In genomic region chr17:13135496-13135895, GRCh38 we compare ENCODE assay signal across 15 cellular contexts.
DNase-seq lines count a peak whose midpoint lies in the region; FAIRE-seq and TF ChIP-seq lines count a peak whose summit lies in the region.
"Had no signal": no experiment of that assay in that cellular context is flagged by ENCODE, and none has a peak within 500 bp of the region (broad histone marks: within the 10 kb centered on the region; RNA-seq: fewer than 3 reads in every experiment).

No MANE protein-coding gene starts in this region.

- TF ChIP-seq CTCF in neural crest cell (conservative IDR thresholded peaks at IDR 0.05) (no peak), suprapubic skin (IDR thresholded peaks at IDR 0.05) (no peak)

- H3K36me3 Mint-ChIP-seq in activated CD4-positive, alpha-beta T cell treated with anti-CD3 and anti-CD28 coated beads, Interleukin-2, amount 10 ng/mL, durations not matched to agents 24 days and 14 days (ENCODE audit: low read depth) = no peaks in the 10 kb centered on the region
- H3K36me3 Mint-ChIP-seq in neural crest cell (ENCODE audit: low read depth) = peaks cover 18% of the 10 kb centered on the region
- H3K36me3 Mint-ChIP-seq: CD4-positive, CD25-positive, alpha-beta regulatory T cell had no signal

- H3K27me3 Mint-ChIP-seq in activated CD4-positive, alpha-beta T cell treated with anti-CD3 and anti-CD28 coated beads, Interleukin-2, amount 10 ng/mL, durations not matched to agents 24 days and 14 days = no peaks in the 10 kb centered on the region
- no peaks in the 10 kb centered on the region for H3K27me3 Mint-ChIP-seq in neural crest cell (ENCODE audit: low read depth)
- H3K27me3 Mint-ChIP-seq: CD4-positive, CD25-positive, alpha-beta regulatory T cell had no signal

- H3K9me3 Mint-ChIP-seq in activated CD4-positive, alpha-beta T cell treated with anti-CD3 and anti-CD28 coated beads, Interleukin-2, amount 10 ng/mL, durations not matched to agents 24 days and 14 days = peaks cover 9% of the 10 kb centered on the region
- peaks cover 10% of the 10 kb centered on the region for H3K9me3 Mint-ChIP-seq in neural crest cell

- peak; percentile 14 for DNase-seq in activated CD4-positive, alpha-beta T cell treated with anti-CD3 and anti-CD28 coated beads, Interleukin-2, amount 10 ng/mL, durations not matched to agents 24 days and 14 days
- no peak for DNase-seq in activated CD4-positive, alpha-beta T cell treated with anti-CD3 and anti-CD28 coated beads, Interleukin-2, amount 50 U/mL, for 4 hours
- DNase-seq in neural crest cell (ENCODE audit: low read depth, low spot score) (peak; percentile 26), suprapubic skin (ENCODE audit: low spot score in 2 of 2) (no peak), GM12891 (ENCODE audit: insufficient read length, low spot score) (no peak), HAP-1 (ENCODE audit: low spot score in 2 of 2) (no peak), NCI-H524 treated with DMSO at 0.1 percent for 48 hours (lab: John Stamatoyannopoulos, UW) (no peak)
- DNase-seq: 8988T; CD4-positive, CD25-positive, alpha-beta regulatory T cell; DMS 273 treated with DMSO at 0.1 percent for 48 hours; IMR-90 had no signal

- H3K4me3 ChIP-seq in ectodermal cell (ENCODE audit: insufficient read depth, low read depth, low read length) = no peak overlapping the region
- H3K4me3 ChIP-seq in suprapubic skin = no peak overlapping the region
- H3K4me3 ChIP-seq in HAP-1 = no peak overlapping the region
- H3K4me3 ChIP-seq: BLaER1 treated with 17β-estradiol and CSF1 and Interleukin-3, amounts not matched to agents 10 nM and 100 nM; GM12878 had no signal

- TF ChIP-seq POLR2A in suprapubic skin (IDR thresholded peaks at IDR 0.05) (no peak), GM12891 (IDR thresholded peaks at IDR 0.05; ENCODE audit: low read depth, low read length) (no peak)

- H3K4me1 ChIP-seq in ectodermal cell (ENCODE audit: control insufficient read depth, insufficient read depth, low read length) (peaks cover 11% of the 10 kb centered on the region), suprapubic skin (no peaks in the 10 kb centered on the region), HAP-1 (no peaks in the 10 kb centered on the region)
- H3K4me1 ChIP-seq: BLaER1 treated with 17β-estradiol and CSF1 and Interleukin-3, amounts not matched to agents 10 nM and 100 nM had no signal

- H3K36me3 ChIP-seq in ectodermal cell (ENCODE audit: control insufficient read depth, insufficient read depth, low read length) (peaks cover 4% of the 10 kb centered on the region), suprapubic skin (no peaks in the 10 kb centered on the region), HAP-1 (replicated peaks) (no peaks in the 10 kb centered on the region)
- H3K36me3 ChIP-seq: BLaER1 treated with 17β-estradiol and CSF1 and Interleukin-3, amounts not matched to agents 10 nM and 100 nM had no signal

- no peaks in the 10 kb centered on the region for H3K4me1 Mint-ChIP-seq in activated CD4-positive, alpha-beta T cell treated with anti-CD3 and anti-CD28 coated beads, Interleukin-2, amount 10 ng/mL, durations not matched to agents 24 days and 14 days
- H3K4me1 Mint-ChIP-seq in neural crest cell = peaks cover 49% of the 10 kb centered on the region
- H3K4me1 Mint-ChIP-seq: CD4-positive, CD25-positive, alpha-beta regulatory T cell had no signal

- no peaks in the 10 kb centered on the region for H3K9me3 ChIP-seq in ectodermal cell (ENCODE audit: control insufficient read depth, low read length)
- no peaks in the 10 kb centered on the region for H3K9me3 ChIP-seq in suprapubic skin
- 0 out of 2 replicates have a peak, but pooled peaks cover 3% of the 10 kb centered on the region for H3K9me3 ChIP-seq in HAP-1

- H3K27ac ChIP-seq in ectodermal cell (ENCODE audit: insufficient read depth, low read depth, low read length, poor library complexity, severe bottlenecking) = peak overlapping the region; percentile 56
- no peak overlapping the region for H3K27ac ChIP-seq in suprapubic skin
- H3K27ac ChIP-seq: BLaER1 treated with 17β-estradiol and CSF1 and Interleukin-3, amounts not matched to agents 10 nM and 100 nM; HL-60 had no signal

- intact Hi-C loops in activated CD4-positive, alpha-beta T cell treated with anti-CD3 and anti-CD28 coated beads, Interleukin-2, amount 10 ng/mL, durations not matched to agents 24 days and 14 days (cut with micrococcal nuclease) = no loop called here

- 5 to 19% methylated on average over 4 to 5 of the region's 5 CpGs for WGBS in ectodermal cell, 2 experiments
- WGBS in suprapubic skin = 51% methylated on average over 5 of the region's 5 CpGs

- H3K27ac Mint-ChIP-seq in activated CD4-positive, alpha-beta T cell treated with anti-CD3 and anti-CD28 coated beads, Interleukin-2, amount 10 ng/mL, durations not matched to agents 24 days and 14 days = no peak overlapping the region
- peak overlapping the region; percentile 87 for H3K27ac Mint-ChIP-seq in neural crest cell (ENCODE audit: unreplicated experiment)
- H3K27ac Mint-ChIP-seq: CD4-positive, CD25-positive, alpha-beta regulatory T cell had no signal

- no peak overlapping the region for H3K4me3 Mint-ChIP-seq in activated CD4-positive, alpha-beta T cell treated with anti-CD3 and anti-CD28 coated beads, Interleukin-2, amount 10 ng/mL, durations not matched to agents 24 days and 14 days
- peak overlapping the region; percentile 40 for H3K4me3 Mint-ChIP-seq in neural crest cell
- H3K4me3 Mint-ChIP-seq: CD4-positive, CD25-positive, alpha-beta regulatory T cell had no signal

- H3K27me3 ChIP-seq in ectodermal cell (ENCODE audit: control insufficient read depth, insufficient read depth, low read length, poor library complexity, severe bottlenecking) (no peaks in the 10 kb centered on the region), suprapubic skin (no peaks in the 10 kb centered on the region), HAP-1 (ENCODE audit: low read depth) (no peaks in the 10 kb centered on the region)
- H3K27me3 ChIP-seq: BLaER1 treated with 17β-estradiol and CSF1 and Interleukin-3, amounts not matched to agents 10 nM and 100 nM had no signal

- TF ChIP-seq EP300 in suprapubic skin (IDR thresholded peaks at IDR 0.05) = no peak

- in situ Hi-C loops in HAP-1 (cut with MboI; ENCODE audit: low sequenced_read_pairs) = no loop called here

- no peak for FAIRE-seq in GM12891 (lab: Jason Lieb, UNC)
- FAIRE-seq: GM12878 had no signal

TF ChIP-seq in GM12891, 5 proteins besides CTCF, POLR2A, EP300 and RAD21:
- TF ChIP-seq POLR2AphosphoS5 (IDR thresholded peaks at IDR 0.05; ENCODE audit: low read depth, low read length) = no peak
- TF ChIP-seq POU2F2 (IDR thresholded peaks at IDR 0.05; ENCODE audit: low read depth, low read length) = no peak
- no peak for TF ChIP-seq SPI1 (IDR thresholded peaks at IDR 0.05; ENCODE audit: low read depth, low read length)
- TF ChIP-seq TAF1 (IDR thresholded peaks at IDR 0.05; ENCODE audit: low read depth, low read length) = no peak
- TF ChIP-seq PAX5 (IDR thresholded peaks at IDR 0.05; ENCODE audit: insufficient read depth, low read length, severe bottlenecking) = no peak

Comparison
In these comparisons a context has a peak if more than half of its experiments do, and no peak if none do; other contexts are left out.
1. DNase-seq: peak in activated CD4-positive, alpha-beta T cell treated with anti-CD3 and anti-CD28 coated beads, Interleukin-2, amount 10 ng/mL, durations not matched to agents 24 days and 14 days (single experiment) and neural crest cell (single experiment); none in activated CD4-positive, alpha-beta T cell treated with anti-CD3 and anti-CD28 coated beads, Interleukin-2, amount 50 U/mL, for 4 hours (0 of 2), suprapubic skin (0 of 2), GM12891 (single experiment), HAP-1 (0 of 2) and NCI-H524 treated with DMSO at 0.1 percent for 48 hours (single experiment).